In the genomic region with DNA sequence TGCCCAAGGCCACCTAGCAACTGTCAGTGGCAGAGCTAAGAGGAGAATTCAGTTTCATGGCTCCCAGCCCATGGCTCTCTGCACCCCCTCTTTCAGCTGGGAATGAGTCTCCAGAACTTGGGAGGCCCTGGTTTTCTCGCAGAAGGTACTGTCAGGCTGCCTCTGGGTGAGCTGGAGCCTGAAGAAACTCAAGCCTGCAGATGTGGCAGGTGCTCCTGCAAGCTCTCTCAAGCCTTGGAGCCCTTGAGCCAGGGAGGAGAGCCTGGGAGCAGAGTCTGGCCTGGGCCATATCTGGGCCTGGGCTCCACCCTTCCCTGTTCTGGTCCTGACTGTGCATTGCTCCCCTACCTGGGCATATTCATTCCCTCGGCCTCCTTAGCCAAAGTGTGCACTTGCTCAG, we compare ENCODE assay signal across 22 cellular contexts.
DNase-seq lines count a peak whose midpoint lies in the region; ATAC-seq and TF ChIP-seq lines count a peak whose summit lies in the region.
"Had no signal": no experiment of that assay in that cellular context is flagged by ENCODE, and none has a peak within 500 bp of the region (broad histone marks: within the 10 kb centered on the region; RNA-seq: fewer than 3 reads in every experiment).

No MANE protein-coding gene starts in this region.

- H4K20me1 ChIP-seq in smooth muscle cell (ENCODE audit: low read depth) = no peaks in the 10 kb centered on the region

- H3K36me3 ChIP-seq in HEK293 (ENCODE audit: control insufficient read depth in 2 of 2, insufficient read depth in 1 of 2, low read length in 2 of 2) (no peaks in the 10 kb centered on the region), smooth muscle cell (ENCODE audit: low read depth) (no peaks in the 10 kb centered on the region)
- H3K36me3 ChIP-seq: BE2C had no signal

- H3K9ac ChIP-seq in smooth muscle cell (ENCODE audit: low read depth) = no peak overlapping the region

- H3K27ac ChIP-seq in HEK293 (ENCODE audit: extremely low read depth, low read depth, low read length) (peak overlapping the region; percentile 57; the same call in 1 of the 2 replicates), smooth muscle cell (ENCODE audit: low read depth) (no peak overlapping the region)
- H3K27ac ChIP-seq: 22Rv1, SK-N-MC had no signal

- TF ChIP-seq CTCF in HEK293 (tag by site-specific recombination; IDR thresholded peaks at IDR 0.05) (no peak), smooth muscle cell (IDR thresholded peaks at IDR 0.05; ENCODE audit: borderline replicate concordance, insufficient read depth, poor library complexity, severe bottlenecking) (no peak)

- H3K4me3 ChIP-seq in HEK293 (ENCODE audit: low read depth, low read length) (no peak overlapping the region), smooth muscle cell (no peak overlapping the region)
- H3K4me3 ChIP-seq: SK-N-MC had no signal

- no peak overlapping the region for H2AFZ ChIP-seq in smooth muscle cell (ENCODE audit: low read depth)

- POLR2A ChIA-PET in HEK293 (lab: Yijun Ruan, JAX) = interaction anchor here (1.3 to 2.0 kb wide), 3 partner anchors 61 to 73 kb away, joined by 4 to 6 read pairs (median 5); no protein-coding TSS in a partner anchor

- peak overlapping the region; percentile 64 for H3K4me2 ChIP-seq in smooth muscle cell

- H3K4me1 ChIP-seq in HEK293 (ENCODE audit: control insufficient read depth, insufficient read depth, low read length) = peaks cover 14% of the 10 kb centered on the region
- H3K4me1 ChIP-seq in smooth muscle cell (ENCODE audit: low read depth) = no peaks in the 10 kb centered on the region

- H3K79me2 ChIP-seq in smooth muscle cell (ENCODE audit: low read depth) = no peaks in the 10 kb centered on the region

- H3K9me3 ChIP-seq in HEK293 (ENCODE audit: control insufficient read depth, insufficient read depth, low read depth, low read length) (no peaks in the 10 kb centered on the region), smooth muscle cell (replicated peaks; ENCODE audit: low read depth) (no peaks in the 10 kb centered on the region)
- H3K9me3 ChIP-seq: BE2C had no signal

- no peaks in the 10 kb centered on the region for H3F3A ChIP-seq in smooth muscle cell (ENCODE audit: low read depth)

- 94% methylated on average over 2 of the region's 2 CpGs for WGBS in smooth muscle cell (ENCODE audit: low lambda C conversion rate)

- ATAC-seq in GM18870 (IDR thresholded peaks at IDR 0.05; ENCODE audit: unreplicated experiment) = no peak
- ATAC-seq: PC-3 had no signal

- H3K27me3 ChIP-seq in smooth muscle cell (ENCODE audit: low read depth) = no peaks in the 10 kb centered on the region
- H3K27me3 ChIP-seq: BE2C had no signal

- DNase-seq in activated CD8-positive, alpha-beta memory T cell treated with anti-CD3 and anti-CD28 coated beads, Interleukin-2, amount 50 U/mL, for 4 hours = peak; percentile 2
- no peak for DNase-seq in activated CD8-positive, alpha-beta memory T cell treated with anti-CD3 and anti-CD28 coated beads, Interleukin-2, amount 50 U/mL, for 48 hours
- DNase-seq in mesenteric fat pad (ENCODE audit: low spot score) (peak; percentile 62), smooth muscle cell (lab: John Stamatoyannopoulos, UW; ENCODE audit: unreplicated experiment) (no peak), NCI-H69 (lab: John Stamatoyannopoulos, UW) (no peak), AG08396 (ENCODE audit: low spot score) (no peak)
- DNase-seq: BE2C; CD8-positive, alpha-beta memory T cell; DMS79 treated with DMSO at 0.1 percent for 48 hours; H7; NCI-H1048; NCI-H1417 treated with DMSO at 0.1 percent for 48 hours; NCI-H1694 treated with DMSO at 0.1 percent for 48 hours; NCI-H2081; NCI-H226; NCI-H510A; PC-3; SIG-M5 had no signal

- CTCF ChIA-PET in HEK293 (lab: Yijun Ruan, JAX) = interaction anchor here (0.6 to 2.0 kb wide), 10 partner anchors 9 to 1348 kb away, joined by 3 to 9 read pairs (median 4); no protein-coding TSS in a partner anchor

TF ChIP-seq in HEK293, 187 proteins besides CTCF, POLR2A, EP300 and RAD21 (continues in another document):
- TF ChIP-seq SETDB1 (IDR thresholded peaks at IDR 0.05; ENCODE audit: insufficient read length, low read length) (no peak), ZNF18 (tag by site-specific recombination; IDR thresholded peaks at IDR 0.05) (no peak), ZNF830 (tag by site-specific recombination; IDR thresholded peaks at IDR 0.05; ENCODE audit: low read depth) (no peak), ZNF2 (tag by site-specific recombination; IDR thresholded peaks at IDR 0.05) (no peak), ATF2 (tag by site-specific recombination; IDR thresholded peaks at IDR 0.05; ENCODE audit: low read depth) (no peak), ZNF202 (tag by site-specific recombination; IDR thresholded peaks at IDR 0.05; ENCODE audit: borderline replicate concordance) (no peak), KLF8 (tag by site-specific recombination; IDR thresholded peaks at IDR 0.05) (no peak), ZNF629 (tag by site-specific recombination; IDR thresholded peaks at IDR 0.05) (no peak)
- TF ChIP-seq, protein P1, sequence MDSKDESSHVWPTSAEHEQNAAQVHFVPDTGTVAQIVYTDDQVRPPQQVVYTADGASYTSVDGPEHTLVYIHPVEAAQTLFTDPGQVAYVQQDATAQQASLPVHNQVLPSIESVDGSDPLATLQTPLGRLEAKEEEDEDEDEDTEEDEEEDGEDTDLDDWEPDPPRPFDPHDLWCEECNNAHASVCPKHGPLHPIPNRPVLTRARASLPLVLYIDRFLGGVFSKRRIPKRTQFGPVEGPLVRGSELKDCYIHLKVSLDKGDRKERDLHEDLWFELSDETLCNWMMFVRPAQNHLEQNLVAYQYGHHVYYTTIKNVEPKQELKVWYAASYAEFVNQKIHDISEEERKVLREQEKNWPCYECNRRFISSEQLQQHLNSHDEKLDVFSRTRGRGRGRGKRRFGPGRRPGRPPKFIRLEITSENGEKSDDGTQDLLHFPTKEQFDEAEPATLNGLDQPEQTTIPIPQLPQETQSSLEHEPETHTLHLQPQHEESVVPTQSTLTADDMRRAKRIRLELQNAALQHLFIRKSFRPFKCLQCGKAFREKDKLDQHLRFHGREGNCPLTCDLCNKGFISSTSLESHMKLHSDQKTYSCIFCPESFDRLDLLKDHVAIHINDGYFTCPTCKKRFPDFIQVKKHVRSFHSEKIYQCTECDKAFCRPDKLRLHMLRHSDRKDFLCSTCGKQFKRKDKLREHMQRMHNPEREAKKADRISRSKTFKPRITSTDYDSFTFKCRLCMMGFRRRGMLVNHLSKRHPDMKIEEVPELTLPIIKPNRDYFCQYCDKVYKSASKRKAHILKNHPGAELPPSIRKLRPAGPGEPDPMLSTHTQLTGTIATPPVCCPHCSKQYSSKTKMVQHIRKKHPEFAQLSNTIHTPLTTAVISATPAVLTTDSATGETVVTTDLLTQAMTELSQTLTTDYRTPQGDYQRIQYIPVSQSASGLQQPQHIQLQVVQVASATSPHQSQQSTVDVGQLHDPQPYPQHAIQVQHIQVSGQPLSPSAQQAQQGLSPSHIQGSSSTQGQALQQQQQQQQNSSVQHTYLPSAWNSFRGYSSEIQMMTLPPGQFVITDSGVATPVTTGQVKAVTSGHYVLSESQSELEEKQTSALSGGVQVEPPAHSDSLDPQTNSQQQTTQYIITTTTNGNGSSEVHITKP (tag by site-specific recombination; IDR thresholded peaks at IDR 0.05) = no peak
- TF ChIP-seq, protein P2, sequence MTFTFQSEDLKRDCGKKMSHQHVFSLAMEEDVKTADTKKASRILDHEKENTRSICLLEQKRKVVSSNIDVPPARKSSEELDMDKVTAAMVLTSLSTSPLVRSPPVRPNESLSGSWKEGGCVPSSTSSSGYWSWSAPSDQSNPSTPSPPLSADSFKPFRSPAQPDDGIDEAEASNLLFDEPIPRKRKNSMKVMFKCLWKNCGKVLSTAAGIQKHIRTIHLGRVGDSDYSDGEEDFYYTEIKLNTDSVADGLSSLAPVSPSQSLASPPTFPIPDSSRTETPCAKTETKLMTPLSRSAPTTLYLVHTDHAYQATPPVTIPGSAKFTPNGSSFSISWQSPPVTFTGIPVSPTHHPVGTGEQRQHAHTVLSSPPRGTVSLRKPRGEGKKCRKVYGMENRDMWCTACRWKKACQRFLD (tag by site-specific recombination; IDR thresholded peaks at IDR 0.05) = no peak
- TF ChIP-seq, protein P3, sequence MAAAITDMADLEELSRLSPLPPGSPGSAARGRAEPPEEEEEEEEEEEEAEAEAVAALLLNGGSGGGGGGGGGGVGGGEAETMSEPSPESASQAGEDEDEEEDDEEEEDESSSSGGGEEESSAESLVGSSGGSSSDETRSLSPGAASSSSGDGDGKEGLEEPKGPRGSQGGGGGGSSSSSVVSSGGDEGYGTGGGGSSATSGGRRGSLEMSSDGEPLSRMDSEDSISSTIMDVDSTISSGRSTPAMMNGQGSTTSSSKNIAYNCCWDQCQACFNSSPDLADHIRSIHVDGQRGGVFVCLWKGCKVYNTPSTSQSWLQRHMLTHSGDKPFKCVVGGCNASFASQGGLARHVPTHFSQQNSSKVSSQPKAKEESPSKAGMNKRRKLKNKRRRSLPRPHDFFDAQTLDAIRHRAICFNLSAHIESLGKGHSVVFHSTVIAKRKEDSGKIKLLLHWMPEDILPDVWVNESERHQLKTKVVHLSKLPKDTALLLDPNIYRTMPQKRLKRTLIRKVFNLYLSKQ (tag by site-specific recombination; IDR thresholded peaks at IDR 0.05; ENCODE audit: borderline replicate concordance) = no peak

Comparison
In these comparisons a context has a peak if more than half of its experiments do, and no peak if none do; other contexts are left out.
1. DNase-seq: peak in activated CD8-positive, alpha-beta memory T cell treated with anti-CD3 and anti-CD28 coated beads, Interleukin-2, amount 50 U/mL, for 4 hours (single experiment) and mesenteric fat pad (single experiment); none in activated CD8-positive, alpha-beta memory T cell treated with anti-CD3 and anti-CD28 coated beads, Interleukin-2, amount 50 U/mL, for 48 hours (single experiment), smooth muscle cell (single experiment), NCI-H69 (single experiment) and AG08396 (single experiment).